In genomic region chr17:8629371-8630226, GRCh38 we compare ENCODE assay signal across 1 cellular context.
TF ChIP-seq lines count a peak whose summit lies in the region.

No MANE protein-coding gene starts in this region.

TF ChIP-seq in HEK293, 187 proteins besides CTCF, POLR2A, EP300 and RAD21 (continued from another document and continues in another):
- TF ChIP-seq HIC1 (tag by site-specific recombination; IDR thresholded peaks at IDR 0.05): no peak
- TF ChIP-seq ZNF146 (tag by site-specific recombination; IDR thresholded peaks at IDR 0.05): no peak
- peak; percentile 65; the same call in 1 of the 2 replicates for TF ChIP-seq ZNF600 (tag by site-specific recombination; IDR thresholded peaks at IDR 0.05)
- peak; percentile 74; the same call in 1 of the 2 replicates for TF ChIP-seq ZBTB10 (tag by site-specific recombination; IDR thresholded peaks at IDR 0.05)
- no peak for TF ChIP-seq ZNF514 (tag by site-specific recombination; IDR thresholded peaks at IDR 0.05)
- peak; percentile 34 for TF ChIP-seq SP3 (tag by site-specific recombination; IDR thresholded peaks at IDR 0.05)
- TF ChIP-seq ZNF37A (tag by site-specific recombination; IDR thresholded peaks at IDR 0.05): no peak
- TF ChIP-seq ZNF571 (tag by site-specific recombination; IDR thresholded peaks at IDR 0.05): no peak
- peak; percentile 21; the same call in 1 of the 2 replicates for TF ChIP-seq ZXDB (tag by site-specific recombination; IDR thresholded peaks at IDR 0.05)
- TF ChIP-seq KLF9 (tag by site-specific recombination; IDR thresholded peaks at IDR 0.05; ENCODE audit: low read depth): peak; percentile 58; the same call in 1 of the 2 replicates
- no peak for TF ChIP-seq ZNF843 (tag by site-specific recombination; IDR thresholded peaks at IDR 0.05)
- no peak for TF ChIP-seq ZNF549 (tag by site-specific recombination; IDR thresholded peaks at IDR 0.05)
- TF ChIP-seq WT1 (tag by site-specific recombination; IDR thresholded peaks at IDR 0.05): no peak
- peak; percentile 87 for TF ChIP-seq ZBTB8A (tag by site-specific recombination; IDR thresholded peaks at IDR 0.05)
- no peak for TF ChIP-seq ZNF560 (tag by site-specific recombination; IDR thresholded peaks at IDR 0.05; ENCODE audit: borderline replicate concordance)
- no peak; the same call in 1 of the 2 replicates for TF ChIP-seq GLI4 (tag by site-specific recombination; IDR thresholded peaks at IDR 0.05)
- TF ChIP-seq ZNF830 (tag by site-specific recombination; IDR thresholded peaks at IDR 0.05; ENCODE audit: low read depth): no peak
- no peak for TF ChIP-seq ZNF280C (tag by site-specific recombination; IDR thresholded peaks at IDR 0.05)
- no peak for TF ChIP-seq ZNF639 (tag by site-specific recombination; IDR thresholded peaks at IDR 0.05)
- TF ChIP-seq ZNF280D (tag by site-specific recombination; IDR thresholded peaks at IDR 0.05): no peak
- no peak for TF ChIP-seq SETDB1 (IDR thresholded peaks at IDR 0.05; ENCODE audit: insufficient read length, low read length)
- no peak for TF ChIP-seq TRIM28 (IDR thresholded peaks at IDR 0.05; ENCODE audit: borderline replicate concordance, low read length)
- no peak for TF ChIP-seq REPIN1 (tag by site-specific recombination; IDR thresholded peaks at IDR 0.05; ENCODE audit: low read depth)
- TF ChIP-seq ZNF521 (tag by site-specific recombination; IDR thresholded peaks at IDR 0.05): no peak
- TF ChIP-seq ZNF169 (tag by site-specific recombination; IDR thresholded peaks at IDR 0.05): no peak
- TF ChIP-seq FEZF1 (tag by site-specific recombination; IDR thresholded peaks at IDR 0.05): peak; percentile 47; the same call in 1 of the 2 replicates
- no peak for TF ChIP-seq ZBTB7A (tag by site-specific recombination; IDR thresholded peaks at IDR 0.05; ENCODE audit: low read depth)
- TF ChIP-seq ZNF792 (tag by site-specific recombination; IDR thresholded peaks at IDR 0.05): no peak
- TF ChIP-seq ZNF121 (tag by site-specific recombination; IDR thresholded peaks at IDR 0.05): no peak
- TF ChIP-seq GLIS2 (tag by site-specific recombination; IDR thresholded peaks at IDR 0.05): peak; percentile 78
- no peak for TF ChIP-seq ZNF19 (tag by site-specific recombination; IDR thresholded peaks at IDR 0.05; ENCODE audit: low read depth)
- no peak for TF ChIP-seq ZSCAN5A (tag by site-specific recombination; IDR thresholded peaks at IDR 0.05)
- TF ChIP-seq ZNF155 (tag by site-specific recombination; IDR thresholded peaks at IDR 0.05): no peak
- peak; percentile 71; the same call in 1 of the 2 replicates for TF ChIP-seq KLF7 (tag by site-specific recombination; IDR thresholded peaks at IDR 0.05; ENCODE audit: borderline replicate concordance)
- TF ChIP-seq ZBTB6 (tag by site-specific recombination; IDR thresholded peaks at IDR 0.05): no peak
- TF ChIP-seq ZNF302 (tag by site-specific recombination; IDR thresholded peaks at IDR 0.05; ENCODE audit: low read depth): no peak
- no peak for TF ChIP-seq PRDM4 (tag by site-specific recombination; IDR thresholded peaks at IDR 0.05)
- peak; percentile 63 for TF ChIP-seq KLF17 (tag by site-specific recombination; IDR thresholded peaks at IDR 0.05)
- no peak for TF ChIP-seq ZNF391 (tag by site-specific recombination; IDR thresholded peaks at IDR 0.05; ENCODE audit: borderline replicate concordance, low read depth)
- TF ChIP-seq GLIS1 (tag by site-specific recombination; IDR thresholded peaks at IDR 0.05): no peak; the same call in 1 of the 2 replicates
- TF ChIP-seq ZNF426 (tag by site-specific recombination; IDR thresholded peaks at IDR 0.05): no peak
- no peak for TF ChIP-seq ZNF626 (tag by site-specific recombination; IDR thresholded peaks at IDR 0.05)
- TF ChIP-seq ZNF366 (tag by site-specific recombination; conservative IDR thresholded peaks at IDR 0.05): no peak
- no peak for TF ChIP-seq INSM2 (tag by site-specific recombination; IDR thresholded peaks at IDR 0.05)
- no peak for TF ChIP-seq ZNF211 (tag by site-specific recombination; IDR thresholded peaks at IDR 0.05; ENCODE audit: low read depth)
